ENCODE assay signal across 14 cellular contexts in the genomic region with DNA sequence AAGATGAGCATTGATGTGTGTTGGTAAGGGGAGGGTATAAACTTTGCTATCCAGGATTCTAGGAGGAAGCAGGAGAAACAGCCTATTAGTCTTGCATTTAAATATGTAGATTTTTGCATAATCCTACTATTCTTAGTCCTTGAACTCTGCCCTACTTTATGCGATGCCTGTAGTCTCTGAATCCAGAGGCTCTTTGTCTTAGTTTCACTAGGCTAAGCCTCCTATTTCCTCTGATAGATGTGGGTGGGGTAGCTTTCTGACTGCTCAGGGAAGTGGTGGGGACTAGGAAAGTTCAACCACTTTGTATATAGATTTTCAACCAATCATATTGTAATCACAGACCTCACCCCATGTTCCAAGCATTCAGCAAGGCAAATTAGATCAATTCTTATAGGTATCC. TPM values are rescaled to one million over a fixed set of nuclear protein-coding genes. Genes with fewer than 3 reads are reported as not detected.
DNase-seq lines count a peak whose midpoint lies in the region; ATAC-seq and TF ChIP-seq lines count a peak whose summit lies in the region.
"Had no signal": no experiment of that assay in that cellular context is flagged by ENCODE, and none has a peak within 500 bp of the region (broad histone marks: within the 10 kb centered on the region; RNA-seq: fewer than 3 reads in every experiment).

No MANE protein-coding gene starts in this region.

- TF ChIP-seq CTCF in WTC11 (IDR thresholded peaks at IDR 0.05) (no peak), mesothelial cell of epicardium (IDR thresholded peaks at IDR 0.05; ENCODE audit: unreplicated experiment) (no peak)

- intact Hi-C loops in posterior vena cava (cut with DNase I), result no loop called here

- DNase-seq in H7 (peak; percentile 2), WTC11 (ENCODE audit: low spot score) (no peak), iPS-NIHi11 (ENCODE audit: low spot score) (peak; percentile 33), mesothelial cell of epicardium (ENCODE audit: low spot score in 2 of 2, unreplicated experiment in 2 of 2) (no peak), posterior vena cava (ENCODE audit: low spot score) (no peak)
- no peak for DNase-seq in natural killer cell treated with Interleukin-12 subunit alpha and Interleukin-12 subunit beta and Interleukin-15 and Interleukin-18, amount 100 ng/mL, for 72 hours (ENCODE audit: low spot score)
- DNase-seq: C1 segment of cervical spinal cord; CD4-positive, alpha-beta T cell; DMS79 had no signal

- H3K4me3 ChIP-seq in H7 (ENCODE audit: insufficient read depth, low read depth, low read length), result no peak overlapping the region

- H3K4me1 Mint-ChIP-seq in WTC11, result peaks cover 16% of the 10 kb centered on the region
- no peaks in the 10 kb centered on the region for H3K4me1 Mint-ChIP-seq in natural killer cell treated with Interleukin-12 subunit alpha and Interleukin-12 subunit beta and Interleukin-15 and Interleukin-18, amount 100 ng/mL, for 72 hours (ENCODE audit: low read depth in 2 of 2)
- peaks cover 11% of the 10 kb centered on the region for H3K4me1 Mint-ChIP-seq in mesothelial cell of epicardium
- H3K4me1 Mint-ChIP-seq: B cell, IgD-negative memory B cell had no signal

- H3K27ac Mint-ChIP-seq in WTC11, result no peak overlapping the region; the same call in 1 of the 2 replicates
- no peak overlapping the region for H3K27ac Mint-ChIP-seq in natural killer cell treated with Interleukin-12 subunit alpha and Interleukin-12 subunit beta and Interleukin-15 and Interleukin-18, amount 100 ng/mL, for 72 hours
- H3K27ac Mint-ChIP-seq in mesothelial cell of epicardium, result no peak overlapping the region
- H3K27ac Mint-ChIP-seq: B cell; CD4-positive, alpha-beta T cell had no signal

- ATAC-seq in WTC11 (peak; percentile 94), HG03521 (IDR thresholded peaks at IDR 0.05; ENCODE audit: unreplicated experiment) (no peak)
- ATAC-seq in natural killer cell treated with Interleukin-12 subunit alpha and Interleukin-12 subunit beta and Interleukin-15 and Interleukin-18, amount 100 ng/mL, for 72 hours, result no peak

- H3K36me3 Mint-ChIP-seq in WTC11, result no peaks in the 10 kb centered on the region
- H3K36me3 Mint-ChIP-seq in natural killer cell treated with Interleukin-12 subunit alpha and Interleukin-12 subunit beta and Interleukin-15 and Interleukin-18, amount 100 ng/mL, for 72 hours, result no peaks in the 10 kb centered on the region
- H3K36me3 Mint-ChIP-seq in mesothelial cell of epicardium, result no peaks in the 10 kb centered on the region
- H3K36me3 Mint-ChIP-seq: IgD-negative memory B cell had no signal

- POLR2A ChIA-PET in WTC11 (lab: Charles Lee), result no interaction called here

- H3K9me3 Mint-ChIP-seq in WTC11 (no peaks in the 10 kb centered on the region), mesothelial cell of epicardium (no peaks in the 10 kb centered on the region)
- H3K9me3 Mint-ChIP-seq in natural killer cell treated with Interleukin-12 subunit alpha and Interleukin-12 subunit beta and Interleukin-15 and Interleukin-18, amount 100 ng/mL, for 72 hours, result no peaks in the 10 kb centered on the region
- H3K9me3 Mint-ChIP-seq: CD4-positive, alpha-beta T cell had no signal

- no peaks in the 10 kb centered on the region for H3K27me3 Mint-ChIP-seq in WTC11 (ENCODE audit: low read depth)
- no peaks in the 10 kb centered on the region for H3K27me3 Mint-ChIP-seq in natural killer cell treated with Interleukin-12 subunit alpha and Interleukin-12 subunit beta and Interleukin-15 and Interleukin-18, amount 100 ng/mL, for 72 hours
- peaks cover 1% of the 10 kb centered on the region for H3K27me3 Mint-ChIP-seq in mesothelial cell of epicardium (ENCODE audit: low read depth)
- H3K27me3 Mint-ChIP-seq: B cell; CD4-positive, alpha-beta T cell; IgD-negative memory B cell had no signal

- H3K36me3 ChIP-seq in H7 (replicated peaks; ENCODE audit: control insufficient read depth, insufficient read depth, low read length), result no peaks in the 10 kb centered on the region

- no peaks in the 10 kb centered on the region for H3K27me3 ChIP-seq in H7 (ENCODE audit: control insufficient read depth, insufficient read depth, low read length)

- CTCF ChIA-PET in WTC11 (lab: Charles Lee), result interaction anchor here (1.2 kb wide), 1 partner anchor 75 kb away, joined by 3 read pairs; the partner anchor contains the start of gene GLIPR1L1

- H3K4me3 Mint-ChIP-seq in WTC11 (no peak overlapping the region), mesothelial cell of epicardium (no peak overlapping the region)
- no peak overlapping the region for H3K4me3 Mint-ChIP-seq in natural killer cell treated with Interleukin-12 subunit alpha and Interleukin-12 subunit beta and Interleukin-15 and Interleukin-18, amount 100 ng/mL, for 72 hours
- H3K4me3 Mint-ChIP-seq: B cell; CD4-positive, alpha-beta T cell; IgD-negative memory B cell had no signal

TF ChIP-seq in WTC11, 78 proteins besides CTCF, POLR2A, EP300 and RAD21 (continues in another document):
- TF ChIP-seq, protein P1, sequence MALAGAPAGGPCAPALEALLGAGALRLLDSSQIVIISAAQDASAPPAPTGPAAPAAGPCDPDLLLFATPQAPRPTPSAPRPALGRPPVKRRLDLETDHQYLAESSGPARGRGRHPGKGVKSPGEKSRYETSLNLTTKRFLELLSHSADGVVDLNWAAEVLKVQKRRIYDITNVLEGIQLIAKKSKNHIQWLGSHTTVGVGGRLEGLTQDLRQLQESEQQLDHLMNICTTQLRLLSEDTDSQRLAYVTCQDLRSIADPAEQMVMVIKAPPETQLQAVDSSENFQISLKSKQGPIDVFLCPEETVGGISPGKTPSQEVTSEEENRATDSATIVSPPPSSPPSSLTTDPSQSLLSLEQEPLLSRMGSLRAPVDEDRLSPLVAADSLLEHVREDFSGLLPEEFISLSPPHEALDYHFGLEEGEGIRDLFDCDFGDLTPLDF (CRISPR knock-in tag; IDR thresholded peaks at IDR 0.05), result no peak
- TF ChIP-seq ZNF138 (CRISPR knock-in tag; conservative IDR thresholded peaks at IDR 0.05) (no peak), SP1 (CRISPR knock-in tag; conservative IDR thresholded peaks at IDR 0.05) (no peak), PREB (CRISPR knock-in tag; IDR thresholded peaks at IDR 0.05; ENCODE audit: borderline replicate concordance) (no peak), ZNF416 (CRISPR knock-in tag; IDR thresholded peaks at IDR 0.05) (no peak), TP53 (CRISPR knock-in tag; IDR thresholded peaks at IDR 0.05) (no peak), JUN (CRISPR knock-in tag; IDR thresholded peaks at IDR 0.05) (no peak)
- TF ChIP-seq, protein P2, sequence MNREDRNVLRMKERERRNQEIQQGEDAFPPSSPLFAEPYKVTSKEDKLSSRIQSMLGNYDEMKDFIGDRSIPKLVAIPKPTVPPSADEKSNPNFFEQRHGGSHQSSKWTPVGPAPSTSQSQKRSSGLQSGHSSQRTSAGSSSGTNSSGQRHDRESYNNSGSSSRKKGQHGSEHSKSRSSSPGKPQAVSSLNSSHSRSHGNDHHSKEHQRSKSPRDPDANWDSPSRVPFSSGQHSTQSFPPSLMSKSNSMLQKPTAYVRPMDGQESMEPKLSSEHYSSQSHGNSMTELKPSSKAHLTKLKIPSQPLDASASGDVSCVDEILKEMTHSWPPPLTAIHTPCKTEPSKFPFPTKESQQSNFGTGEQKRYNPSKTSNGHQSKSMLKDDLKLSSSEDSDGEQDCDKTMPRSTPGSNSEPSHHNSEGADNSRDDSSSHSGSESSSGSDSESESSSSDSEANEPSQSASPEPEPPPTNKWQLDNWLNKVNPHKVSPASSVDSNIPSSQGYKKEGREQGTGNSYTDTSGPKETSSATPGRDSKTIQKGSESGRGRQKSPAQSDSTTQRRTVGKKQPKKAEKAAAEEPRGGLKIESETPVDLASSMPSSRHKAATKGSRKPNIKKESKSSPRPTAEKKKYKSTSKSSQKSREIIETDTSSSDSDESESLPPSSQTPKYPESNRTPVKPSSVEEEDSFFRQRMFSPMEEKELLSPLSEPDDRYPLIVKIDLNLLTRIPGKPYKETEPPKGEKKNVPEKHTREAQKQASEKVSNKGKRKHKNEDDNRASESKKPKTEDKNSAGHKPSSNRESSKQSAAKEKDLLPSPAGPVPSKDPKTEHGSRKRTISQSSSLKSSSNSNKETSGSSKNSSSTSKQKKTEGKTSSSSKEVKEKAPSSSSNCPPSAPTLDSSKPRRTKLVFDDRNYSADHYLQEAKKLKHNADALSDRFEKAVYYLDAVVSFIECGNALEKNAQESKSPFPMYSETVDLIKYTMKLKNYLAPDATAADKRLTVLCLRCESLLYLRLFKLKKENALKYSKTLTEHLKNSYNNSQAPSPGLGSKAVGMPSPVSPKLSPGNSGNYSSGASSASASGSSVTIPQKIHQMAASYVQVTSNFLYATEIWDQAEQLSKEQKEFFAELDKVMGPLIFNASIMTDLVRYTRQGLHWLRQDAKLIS (CRISPR knock-in tag; IDR thresholded peaks at IDR 0.05; ENCODE audit: borderline replicate concordance), result no peak
- TF ChIP-seq, protein P3, sequence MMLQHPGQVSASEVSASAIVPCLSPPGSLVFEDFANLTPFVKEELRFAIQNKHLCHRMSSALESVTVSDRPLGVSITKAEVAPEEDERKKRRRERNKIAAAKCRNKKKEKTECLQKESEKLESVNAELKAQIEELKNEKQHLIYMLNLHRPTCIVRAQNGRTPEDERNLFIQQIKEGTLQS (CRISPR knock-in tag; conservative IDR thresholded peaks at IDR 0.05), result no peak
- TF ChIP-seq, protein P4, sequence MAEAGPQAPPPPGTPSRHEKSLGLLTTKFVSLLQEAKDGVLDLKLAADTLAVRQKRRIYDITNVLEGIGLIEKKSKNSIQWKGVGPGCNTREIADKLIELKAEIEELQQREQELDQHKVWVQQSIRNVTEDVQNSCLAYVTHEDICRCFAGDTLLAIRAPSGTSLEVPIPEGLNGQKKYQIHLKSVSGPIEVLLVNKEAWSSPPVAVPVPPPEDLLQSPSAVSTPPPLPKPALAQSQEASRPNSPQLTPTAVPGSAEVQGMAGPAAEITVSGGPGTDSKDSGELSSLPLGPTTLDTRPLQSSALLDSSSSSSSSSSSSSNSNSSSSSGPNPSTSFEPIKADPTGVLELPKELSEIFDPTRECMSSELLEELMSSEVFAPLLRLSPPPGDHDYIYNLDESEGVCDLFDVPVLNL (CRISPR knock-in tag; IDR thresholded peaks at IDR 0.05; ENCODE audit: borderline replicate concordance, low read depth), result no peak

RNA-seq across cellular contexts. Expression of gene KCNC2, which starts 49.5 kb away (rescaled TPM):
- total RNA-seq in H7 (2014; rRNA removed; shearing (Covaris generic)), result not detected in 2 replicates
- total RNA-seq in WTC11 (2021) (not detected in 3 replicates), mesothelial cell of epicardium (0.97 to 1.6 TPM (median 1.4 TPM) in 3 replicates), posterior vena cava (not detected)
- not detected for total RNA-seq in natural killer cell treated with Interleukin-12 subunit alpha and Interleukin-12 subunit beta and Interleukin-15 and Interleukin-18, amount 100 ng/mL, for 72 hours
- total RNA-seq: B cell; CD4-positive, alpha-beta T cell; H4; HT-29 had no signal

Comparison
In these comparisons a context has a peak if more than half of its experiments do, and no peak if none do; other contexts are left out.
1. DNase-seq: peak in H7 (single experiment) and iPS-NIHi11 (single experiment); none in WTC11 (single experiment), natural killer cell treated with Interleukin-12 subunit alpha and Interleukin-12 subunit beta and Interleukin-15 and Interleukin-18, amount 100 ng/mL, for 72 hours (single experiment), mesothelial cell of epicardium (0 of 2) and posterior vena cava (single experiment).